15 cellular contexts compared by ENCODE assay signal in genomic region chr5:96655506-96655905, GRCh38. TPM values are rescaled to one million over a fixed set of nuclear protein-coding genes. Genes with fewer than 3 reads are reported as not detected.
DNase-seq lines count a peak whose midpoint lies in the region; ATAC-seq, FAIRE-seq and TF ChIP-seq lines count a peak whose summit lies in the region.
"Had no signal": no experiment of that assay in that cellular context is flagged by ENCODE, and none has a peak within 500 bp of the region (broad histone marks: within the 10 kb centered on the region; RNA-seq: fewer than 3 reads in every experiment).

No MANE protein-coding gene starts in this region.

- no peak for TF ChIP-seq EP300 in A549 (IDR thresholded peaks at IDR 0.05)

- no peak for TF ChIP-seq RAD21 in A549 (conservative IDR thresholded peaks at IDR 0.05 in 1 of 2, IDR thresholded peaks at IDR 0.05 in 1 of 2)

- no peak overlapping the region for H3K27ac Mint-ChIP-seq in naive thymus-derived CD8-positive, alpha-beta T cell
- H3K27ac Mint-ChIP-seq: activated CD8-positive, alpha-beta T cell treated with anti-CD3 and anti-CD28 coated beads for 36 hours had no signal

- no peak for TF ChIP-seq CTCF in A549 (IDR thresholded peaks at IDR 0.05)
- no peak for TF ChIP-seq CTCF in fibroblast of pulmonary artery (IDR thresholded peaks at IDR 0.05; ENCODE audit: low read length, missing control alignments)

- TF ChIP-seq POLR2A in A549 (IDR thresholded peaks at IDR 0.05; ENCODE audit: low read length) = no peak

- CTCF ChIA-PET in A549 (lab: Yijun Ruan, JAX) = interaction anchor here (4.6 to 5.3 kb wide), 2 partner anchors 32 to 41 kb away, joined by 15 to 17 read pairs; no protein-coding TSS in a partner anchor

- H3K9me3 ChIP-seq in A549 = no peaks in the 10 kb centered on the region

- H3K4me3 Mint-ChIP-seq in naive thymus-derived CD8-positive, alpha-beta T cell = no peak overlapping the region
- H3K4me3 Mint-ChIP-seq: activated CD8-positive, alpha-beta T cell treated with anti-CD3 and anti-CD28 coated beads for 36 hours; neural crest cell had no signal

- peak overlapping the region; percentile 63 for H3K4me2 ChIP-seq in A549

- peaks cover 69% of the 10 kb centered on the region for H3K4me1 ChIP-seq in A549

- H3K4me1 Mint-ChIP-seq in naive thymus-derived CD8-positive, alpha-beta T cell = peaks cover 5 to 44% (median 10%) of the 10 kb centered on the region in 4 donors
- H3K4me1 Mint-ChIP-seq: neural crest cell had no signal

- peak overlapping the region; percentile 52 to 57; a peak in 5 of 6 replicates for H3K27ac ChIP-seq in A549

- ATAC-seq in A549 (no peak), GM18511 (IDR thresholded peaks at IDR 0.05; ENCODE audit: unreplicated experiment) (no peak)
- no peak for ATAC-seq in naive thymus-derived CD8-positive, alpha-beta T cell
- ATAC-seq: activated CD8-positive, alpha-beta T cell treated with anti-CD3 and anti-CD28 coated beads for 36 hours had no signal

- H3K4me3 ChIP-seq in A549 (no peak overlapping the region), fibroblast of pulmonary artery (replicated peaks; ENCODE audit: low read depth, low read length) (no peak overlapping the region)

- H3K36me3 Mint-ChIP-seq in naive thymus-derived CD8-positive, alpha-beta T cell = no peaks in the 10 kb centered on the region

- POLR2A ChIA-PET in A549 (lab: Yijun Ruan, JAX) = no interaction called here
- POLR2A ChIA-PET in naive thymus-derived CD8-positive, alpha-beta T cell (lab: Charles Lee) = interaction anchor here (1.4 kb wide), 1 partner anchor 8 kb away, joined by 4 read pairs; no protein-coding TSS in a partner anchor

- 43% methylated on average over 1 of the region's 1 CpG for WGBS in A549 (ENCODE audit: missing lambda C conversion rate)

- no peak for FAIRE-seq in A549 (lab: Jason Lieb, UNC)
- FAIRE-seq: islet of Langerhans had no signal

- DNase-seq in A549 (ENCODE audit: low read depth in 1 of 2, low spot score in 1 of 2) = no peak
- DNase-seq in HT1080 (ENCODE audit: low read depth) = peak; percentile 55
- peak; percentile 53 for DNase-seq in amniotic epithelial cell (ENCODE audit: low read depth)
- peak; percentile 43 for DNase-seq in fibroblast of pulmonary artery (ENCODE audit: low read depth)
- DNase-seq in OCI-M2 (lab: John Stamatoyannopoulos, UW; ENCODE audit: unreplicated experiment) = no peak
- DNase-seq in NCI-H1417 treated with DMSO at 0.1 percent for 48 hours (lab: John Stamatoyannopoulos, UW) = no peak
- no peak for DNase-seq in naive thymus-derived CD8-positive, alpha-beta T cell
- DNase-seq: activated CD8-positive, alpha-beta T cell treated with anti-CD3 and anti-CD28 coated beads for 36 hours; GOT3; Kasumi-1; NCI-H1694 treated with DMSO at 0.1 percent for 48 hours; NCI-H446 had no signal

- H3K27me3 Mint-ChIP-seq in naive thymus-derived CD8-positive, alpha-beta T cell = peaks cover 4 to 27% (median 13%) of the 10 kb centered on the region in 5 donors

- H3K9me3 Mint-ChIP-seq in naive thymus-derived CD8-positive, alpha-beta T cell = no peaks in the 10 kb centered on the region
- H3K9me3 Mint-ChIP-seq: activated CD8-positive, alpha-beta T cell treated with anti-CD3 and anti-CD28 coated beads for 36 hours; neural crest cell had no signal

TF ChIP-seq in A549, 52 proteins besides CTCF, POLR2A, EP300 and RAD21:
- no peak for TF ChIP-seq RFX5 (IDR thresholded peaks at IDR 0.05)
- no peak for TF ChIP-seq FOSL2 (IDR thresholded peaks at IDR 0.05)
- peak; percentile 57; the same call in 1 of the 2 replicates for TF ChIP-seq FOSL2 (CRISPR knock-in tag; IDR thresholded peaks at IDR 0.05)
- no peak for TF ChIP-seq ZNF302 (CRISPR knock-in tag; IDR thresholded peaks at IDR 0.05)
- no peak for TF ChIP-seq ELK1 (IDR thresholded peaks at IDR 0.05; ENCODE audit: low read depth, low read length)
TF ChIP-seq in A549: peak in this region for 1.

RNA-seq across cellular contexts. Expression of gene CAST, which starts 6.7 kb away (rescaled TPM):
- 223 and 257 TPM in 2 replicates for polyA plus RNA-seq in A549 (2011; rRNA removed)
- 48.9 and 52.6 TPM in 2 replicates for polyA plus RNA-seq in A549 (2012; cell fraction: cytosol; rRNA removed)
- 39.1 and 51.1 TPM in 2 replicates for polyA plus RNA-seq in A549 (2012; cell fraction: nucleus; rRNA removed)
- polyA plus RNA-seq in A549 (2017; fragmentation: RNase III; extraction: RNeasy Plus Mini Kit Qiagen cat#74134 plus additional on column Dnase treatment) = 150 to 172 TPM (median 163 TPM) in 3 replicates
- 111 and 112 TPM in 2 replicates for polyA minus RNA-seq in A549 (2011; rRNA and poly(A)+ RNA removed)
- total RNA-seq in HT1080 (2014; rRNA removed; shearing (Covaris generic)) = 110 and 123 TPM in 2 replicates
- polyA plus RNA-seq in HT1080 (2015; cell fraction: cytosol; rRNA removed) = 133 and 171 TPM in 2 replicates
- polyA plus RNA-seq in HT1080 (2015; cell fraction: nucleus; rRNA removed) = 177 and 204 TPM in 2 replicates
- total RNA-seq in naive thymus-derived CD8-positive, alpha-beta T cell = 100 to 1,000 TPM; 114 to 115 TPM
- polyA plus RNA-seq in naive thymus-derived CD8-positive, alpha-beta T cell = 10 to 100 TPM; 29.9 to 42.2 (median 32.9) TPM

Comparison
In these comparisons a context has a peak if more than half of its experiments do, and no peak if none do; other contexts are left out.
1. DNase-seq: peak in HT1080 (single experiment), amniotic epithelial cell (single experiment) and fibroblast of pulmonary artery (single experiment); none in A549 (0 of 2), OCI-M2 (single experiment), NCI-H1417 treated with DMSO at 0.1 percent for 48 hours (single experiment) and naive thymus-derived CD8-positive, alpha-beta T cell (0 of 10).